Comparison of ENCODE assay signal across 12 cellular contexts in the genomic region with DNA sequence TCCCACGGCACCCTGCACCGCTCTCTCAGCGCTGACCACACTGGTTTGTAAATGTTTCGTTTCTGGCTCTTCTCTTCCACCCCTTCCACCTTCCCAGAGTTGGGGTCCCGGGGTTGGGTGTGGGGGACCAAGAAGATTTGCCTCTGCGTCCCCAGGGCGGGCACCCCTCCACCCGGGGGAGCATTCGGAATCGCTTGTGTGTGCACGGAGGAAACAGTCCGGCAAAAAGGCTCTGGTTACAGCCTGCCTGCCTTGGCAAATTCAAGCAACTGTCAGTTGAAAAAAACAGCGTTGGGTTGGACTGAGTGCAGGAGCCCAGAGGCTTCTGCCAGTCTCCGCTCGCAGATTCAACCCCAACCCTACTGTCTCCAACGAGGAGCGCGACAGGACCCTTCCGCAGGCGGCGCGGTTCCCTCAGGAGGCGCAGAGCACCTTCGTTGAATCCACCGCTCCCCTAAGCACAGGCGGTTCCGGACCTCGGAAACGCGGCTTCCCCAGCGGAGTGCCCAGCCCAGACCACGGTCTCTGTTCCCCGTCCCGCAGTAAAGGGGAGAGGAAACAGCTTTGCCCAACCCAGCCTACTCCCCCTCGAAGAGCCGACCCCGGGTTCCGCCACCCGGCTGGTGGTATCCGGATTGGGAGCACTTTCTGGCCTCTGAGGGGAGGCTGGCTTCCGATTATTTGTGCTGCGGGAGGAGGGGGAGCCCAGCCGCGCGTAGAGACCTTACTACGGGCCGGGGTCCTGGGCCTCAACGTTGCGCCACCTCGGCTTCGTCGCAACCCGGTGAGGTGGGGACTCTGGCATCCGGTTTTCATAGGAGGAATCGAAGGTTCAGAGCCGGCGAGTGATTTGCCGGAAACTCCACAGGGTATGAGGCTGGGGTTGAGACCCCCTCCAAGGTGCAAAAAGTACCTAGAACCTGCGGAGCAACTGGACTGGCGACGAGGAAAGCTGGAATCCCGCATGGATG. TPM values are rescaled to one million over a fixed set of nuclear protein-coding genes. Genes with fewer than 3 reads are reported as not detected.
DNase-seq lines count a peak whose midpoint lies in the region; ATAC-seq lines count a peak whose summit lies in the region.
"Had no signal": no experiment of that assay in that cellular context is flagged by ENCODE, and none has a peak within 500 bp of the region (broad histone marks: within the 10 kb centered on the region; RNA-seq: fewer than 3 reads in every experiment).

No MANE protein-coding gene starts in this region.

- H3K36me3 ChIP-seq in HUES64 (ENCODE audit: insufficient read depth, low read length), result no peaks in the 10 kb centered on the region
- H3K36me3 ChIP-seq in mesodermal cell (ENCODE audit: control insufficient read depth, insufficient read depth, low read length), result no peaks in the 10 kb centered on the region

- no peak for ATAC-seq in GM21515 (IDR thresholded peaks at IDR 0.05; ENCODE audit: unreplicated experiment)
- ATAC-seq in HG02610 (IDR thresholded peaks at IDR 0.05; ENCODE audit: unreplicated experiment), result no peak
- ATAC-seq in GM21529 (IDR thresholded peaks at IDR 0.05; ENCODE audit: unreplicated experiment), result no peak
- ATAC-seq: HCT116 had no signal

- 0 out of 2 replicates have a peak overlapping the region, but pooled peaks have one; percentile 8 for H3K9ac ChIP-seq in HUES64 (ENCODE audit: low read depth, low read length)

- peaks cover 100% of the 10 kb centered on the region for H3K27me3 ChIP-seq in HUES64 (ENCODE audit: insufficient read depth, low read length)

- H3K4me1 ChIP-seq in HUES64 (ENCODE audit: insufficient read depth, low read length), result peaks cover 19% of the 10 kb centered on the region; the same call in 1 of the 2 replicates
- H3K4me1 ChIP-seq in mesodermal cell (ENCODE audit: control insufficient read depth, insufficient read depth, low read length, poor library complexity, severe bottlenecking), result peaks cover 14% of the 10 kb centered on the region

- no peak overlapping the region for H3K27ac ChIP-seq in HUES64 (ENCODE audit: low read depth, low read length)
- no peak overlapping the region for H3K27ac ChIP-seq in mesodermal cell (ENCODE audit: low read depth, low read length, severe bottlenecking)

- DNase-seq in ACHN (peak; percentile 11), dermis microvascular lymphatic vessel endothelial cell (ENCODE audit: low read depth in 2 of 2) (peak; percentile 10 to 48), superior temporal gyrus (ENCODE audit: extremely low spot score) (no peak)
- DNase-seq: activated CD4-positive, alpha-beta T cell treated with anti-CD3 and anti-CD28 coated beads, Interleukin-2, amount 50 U/mL, for 48 hours; head of caudate nucleus; NCI-H187 treated with DMSO at 0.1 percent for 48 hours had no signal

- in situ Hi-C loops in ACHN (cut with HindIII; ENCODE audit: low pct_ligation_motif_present, low pct_unique_long_range_greater_than_20kb, low sequenced_read_pairs), result no loop called here

- 2% methylated on average over 62 of the region's 62 CpGs for WGBS in HUES64
- WGBS in mesodermal cell (ENCODE audit: insufficient coverage in 2 of 2), 2 experiments, result 0 to 1% methylated on average over 31 to 56 of the region's 62 CpGs

- H3K9me3 ChIP-seq in HUES64 (ENCODE audit: insufficient read depth, low read depth, low read length) (no peaks in the 10 kb centered on the region), mesodermal cell (ENCODE audit: control insufficient read depth, low read length) (no peaks in the 10 kb centered on the region)

- H3K4me3 ChIP-seq in HUES64 (ENCODE audit: low read length) (peak overlapping the region; percentile 46), mesodermal cell (ENCODE audit: extremely low read depth, insufficient read depth, low read length, poor library complexity, severe bottlenecking) (peak overlapping the region; percentile 24)

RNA-seq across cellular contexts. Expression of a gene that starts 9.6 kb away (rescaled TPM):
- polyA plus RNA-seq in HUES64 (2013, experiment 1 of 2), result 1.4 TPM
- polyA plus RNA-seq in HUES64 (2013, experiment 2 of 2), result 0.82 TPM
- 1.9 and 3.2 TPM in 2 replicates for total RNA-seq in dermis microvascular lymphatic vessel endothelial cell
- 0.33 TPM for polyA plus RNA-seq in mesodermal cell (2013, experiment 1 of 2)
- 0.25 TPM for polyA plus RNA-seq in mesodermal cell (2013, experiment 2 of 2)

RNA-seq across cellular contexts. Expression of a gene that starts 45.5 kb away (rescaled TPM):
- polyA plus RNA-seq in HUES64 (2013, experiment 1 of 2), result 15.5 TPM
- polyA plus RNA-seq in HUES64 (2013, experiment 2 of 2), result 19.0 TPM
- total RNA-seq in dermis microvascular lymphatic vessel endothelial cell, result 5.3 and 5.7 TPM in 2 replicates
- polyA plus RNA-seq in mesodermal cell (2013, experiment 1 of 2), result 24.0 TPM
- polyA plus RNA-seq in mesodermal cell (2013, experiment 2 of 2), result 22.6 TPM

RNA-seq across cellular contexts. Expression of a gene that starts 45.5 kb away (rescaled TPM):
- polyA plus RNA-seq in HUES64 (2013, experiment 1 of 2), result 33.9 TPM
- polyA plus RNA-seq in HUES64 (2013, experiment 2 of 2), result 32.8 TPM
- 29.8 and 34.1 TPM in 2 replicates for total RNA-seq in dermis microvascular lymphatic vessel endothelial cell
- polyA plus RNA-seq in mesodermal cell (2013, experiment 1 of 2), result 30.1 TPM
- polyA plus RNA-seq in mesodermal cell (2013, experiment 2 of 2), result 29.4 TPM

RNA-seq across cellular contexts. Expression of a gene that starts 59.5 kb away (rescaled TPM):
- polyA plus RNA-seq in HUES64 (2013, experiment 1 of 2), result not detected
- not detected for polyA plus RNA-seq in HUES64 (2013, experiment 2 of 2)
- not detected in 2 replicates for total RNA-seq in dermis microvascular lymphatic vessel endothelial cell
- polyA plus RNA-seq in mesodermal cell (2013, experiment 1 of 2), result not detected
- polyA plus RNA-seq in mesodermal cell (2013, experiment 2 of 2), result not detected

RNA-seq across cellular contexts. Expression of a gene that starts 59.6 kb away (rescaled TPM):
- 82.3 TPM for polyA plus RNA-seq in HUES64 (2013, experiment 1 of 2)
- polyA plus RNA-seq in HUES64 (2013, experiment 2 of 2), result 88.1 TPM
- total RNA-seq in dermis microvascular lymphatic vessel endothelial cell, result 27.3 and 33.4 TPM in 2 replicates
- 96.5 TPM for polyA plus RNA-seq in mesodermal cell (2013, experiment 1 of 2)
- 80.9 TPM for polyA plus RNA-seq in mesodermal cell (2013, experiment 2 of 2)
